In the genomic region with DNA sequence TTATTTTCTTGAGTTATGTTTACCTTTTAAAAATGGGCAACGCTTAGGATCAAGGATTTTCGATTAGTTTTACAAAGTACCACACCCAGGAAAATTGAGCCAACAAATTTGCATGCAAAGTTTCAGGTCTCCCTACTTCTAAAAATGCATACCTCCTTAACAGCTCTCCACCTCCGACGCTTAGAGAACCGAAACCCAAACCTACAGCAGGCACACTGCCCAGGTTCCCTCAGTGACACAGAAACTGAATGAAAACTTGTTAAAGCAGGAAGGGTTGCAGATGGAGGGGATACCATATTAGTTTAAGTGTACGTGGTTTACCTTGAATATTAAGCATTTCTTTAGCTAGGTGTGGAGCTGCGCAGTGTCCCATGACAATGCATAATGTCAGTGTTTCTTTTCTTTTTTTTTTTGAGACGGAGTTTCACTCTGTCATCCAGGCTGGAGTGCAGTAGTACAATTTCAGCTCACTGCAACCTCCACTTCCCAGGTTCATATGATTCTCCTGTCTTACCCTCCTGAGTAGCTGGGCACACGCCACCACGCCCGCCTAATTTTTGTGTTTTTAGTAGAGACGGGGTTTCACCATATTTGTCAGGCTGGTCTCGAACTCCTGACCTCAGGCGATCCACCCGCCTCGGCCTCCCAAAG, we compare ENCODE assay signal across 8 cellular contexts. TPM values are rescaled to one million over a fixed set of nuclear protein-coding genes. Genes with fewer than 3 reads are reported as not detected.
DNase-seq lines count a peak whose midpoint lies in the region; ATAC-seq, FAIRE-seq and TF ChIP-seq lines count a peak whose summit lies in the region.

No MANE protein-coding gene starts in this region.

- in situ Hi-C loops in K562 (cut with MboI) = loop anchor here (10.0 kb wide), 1 partner anchor 89 kb away; no protein-coding TSS in a partner anchor

- intact Hi-C loops in K562 (cut with micrococcal nuclease) = no loop called here
- intact Hi-C loops in right cardiac atrium (cut with DNase I) = loop anchor here in 1 of 4 donors (10.0 kb wide), 1 partner anchor 89 kb away; no protein-coding TSS in a partner anchor

- H3K4me1 ChIP-seq in K562 (replicated peaks in 1 of 2; ENCODE audit: control insufficient read depth in 2 of 2, insufficient read depth in 2 of 2, low read length in 2 of 2) (peaks cover 3 to 23% of the 10 kb centered on the region in 2 experiments; a peak in 3 of 5 replicates), right cardiac atrium (ENCODE audit: control insufficient read depth, insufficient read depth, low read length) (peaks cover 2% of the 10 kb centered on the region)

- POLR2A ChIA-PET in K562 (lab: Yijun Ruan, JAX) = interaction anchor here (1.8 kb wide), 1 partner anchor 12 kb away, joined by 4 read pairs; no protein-coding TSS in a partner anchor

- H3K9me1 ChIP-seq in K562 (ENCODE audit: control insufficient read depth, insufficient read depth, low read length) = no peaks in the 10 kb centered on the region

- peak overlapping the region in 1 of 2 experiments; percentile 27; a peak in 1 of 4 replicates for H3K9ac ChIP-seq in K562 (ENCODE audit: insufficient read depth in 1 of 2, low read depth in 2 of 2, low read length in 2 of 2)

- H3K27ac ChIP-seq in K562 (ENCODE audit: extremely low read depth, low read depth, low read length) (peak overlapping the region; percentile 2; the same call in 1 of the 3 replicates), right cardiac atrium (ENCODE audit: low read length) (no peak overlapping the region)

- DNase-seq in GM12864 (ENCODE audit: low read depth) = peak; percentile 98
- DNase-seq in K562 (ENCODE audit: extremely low read depth in 1 of 4, low spot score in 3 of 4) = no peak
- no peak for DNase-seq in ecto neural progenitor cell (ENCODE audit: low spot score)
- DNase-seq in DMS 273 treated with DMSO at 0.1 percent for 48 hours (lab: John Stamatoyannopoulos, UW) = no peak
- DNase-seq in right cardiac atrium = no peak
- no peak for DNase-seq in DMS53 treated with DMSO at 0.1 percent for 48 hours (lab: John Stamatoyannopoulos, UW; ENCODE audit: unreplicated experiment)

- H3K9me3 ChIP-seq in K562 (replicated peaks; ENCODE audit: control insufficient read depth, insufficient read depth, low read depth, low read length) (no peaks in the 10 kb centered on the region; the same call in 1 of the 2 replicates), right cardiac atrium (ENCODE audit: control insufficient read depth, low read length) (peaks cover 2% of the 10 kb centered on the region)

- peaks cover 36% of the 10 kb centered on the region for H3K79me2 ChIP-seq in K562 (ENCODE audit: control insufficient read depth, insufficient read depth, low read length)

- CTCF ChIA-PET in K562 (lab: Yijun Ruan, JAX; ENCODE audit: low intra/inter-chr PET ratio) = no interaction called here

- peak overlapping the region; percentile 89 for H2AFZ ChIP-seq in K562 (ENCODE audit: low read depth, low read length)

- TF ChIP-seq CTCF in GM12864 (IDR thresholded peaks at IDR 0.05; ENCODE audit: low read depth, low read length, missing control alignments) = no peak
- no peak for TF ChIP-seq CTCF in K562 (IDR thresholded peaks at IDR 0.05 in 2 of 3, conservative IDR thresholded peaks at IDR 0.05 in 1 of 3; ENCODE audit: insufficient read depth in 2 of 3, low read depth in 1 of 3, low read length in 3 of 3)

- BruUV-seq in K562 (replicated peaks; lab: Mats Ljungman, UMichigan) = no TSS peak

- H3K4me3 ChIP-seq in GM12864 (ENCODE audit: low read depth, low read length) (peak overlapping the region; percentile 14), K562 (no peak overlapping the region), right cardiac atrium (ENCODE audit: low read length) (no peak overlapping the region)

- no peaks in the 10 kb centered on the region for H3K27me3 ChIP-seq in K562 (ENCODE audit: control insufficient read depth in 2 of 2, insufficient read depth in 2 of 2, low read length in 2 of 2)
- H3K27me3 ChIP-seq in right cardiac atrium (ENCODE audit: control insufficient read depth, insufficient read depth) = no peaks in the 10 kb centered on the region

- ATAC-seq in GM21515 (IDR thresholded peaks at IDR 0.05; ENCODE audit: unreplicated experiment) (peak; percentile 74), HG03558 (IDR thresholded peaks at IDR 0.05; ENCODE audit: extremely low read depth, unreplicated experiment) (peak; percentile 76), K562 (no peak), right cardiac atrium (no peak)

- peaks cover 16% of the 10 kb centered on the region; the same call in 1 of the 2 replicates for H4K20me1 ChIP-seq in K562 (replicated peaks; ENCODE audit: control insufficient read depth, insufficient read depth, low read length)

- no peak for TF ChIP-seq POLR2A in K562 (conservative IDR thresholded peaks at IDR 0.05)

- H3K36me3 ChIP-seq in K562 (ENCODE audit: control insufficient read depth, insufficient read depth, low read length) = peaks cover 24% of the 10 kb centered on the region

- TF ChIP-seq RAD21 in K562 (CRISPR knock-in tag; conservative IDR thresholded peaks at IDR 0.05 in 1 of 2, IDR thresholded peaks at IDR 0.05 in 1 of 2) = no peak

- FAIRE-seq in K562 (lab: Jason Lieb, UNC) = no peak

- H3K4me2 ChIP-seq in K562 (ENCODE audit: insufficient read depth, low read length) = peak overlapping the region; percentile 63; the same call in 1 of the 2 replicates

- 66% methylated on average over 16 of the region's 16 CpGs for WGBS in K562 (ENCODE audit: insufficient coverage, low coverage, missing lambda C conversion rate)
- 88% methylated on average over 16 of the region's 16 CpGs for WGBS in right cardiac atrium

- no peak for TF ChIP-seq EP300 in K562 (IDR thresholded peaks at IDR 0.05; ENCODE audit: low read length)

TF ChIP-seq in K562, 482 proteins besides CTCF, POLR2A, EP300 and RAD21:
- TF ChIP-seq MAFG (tag; conservative IDR thresholded peaks at IDR 0.05) = 0 out of 2 replicates have a peak, but pooled peaks have one; percentile 15
- TF ChIP-seq, protein P1, sequence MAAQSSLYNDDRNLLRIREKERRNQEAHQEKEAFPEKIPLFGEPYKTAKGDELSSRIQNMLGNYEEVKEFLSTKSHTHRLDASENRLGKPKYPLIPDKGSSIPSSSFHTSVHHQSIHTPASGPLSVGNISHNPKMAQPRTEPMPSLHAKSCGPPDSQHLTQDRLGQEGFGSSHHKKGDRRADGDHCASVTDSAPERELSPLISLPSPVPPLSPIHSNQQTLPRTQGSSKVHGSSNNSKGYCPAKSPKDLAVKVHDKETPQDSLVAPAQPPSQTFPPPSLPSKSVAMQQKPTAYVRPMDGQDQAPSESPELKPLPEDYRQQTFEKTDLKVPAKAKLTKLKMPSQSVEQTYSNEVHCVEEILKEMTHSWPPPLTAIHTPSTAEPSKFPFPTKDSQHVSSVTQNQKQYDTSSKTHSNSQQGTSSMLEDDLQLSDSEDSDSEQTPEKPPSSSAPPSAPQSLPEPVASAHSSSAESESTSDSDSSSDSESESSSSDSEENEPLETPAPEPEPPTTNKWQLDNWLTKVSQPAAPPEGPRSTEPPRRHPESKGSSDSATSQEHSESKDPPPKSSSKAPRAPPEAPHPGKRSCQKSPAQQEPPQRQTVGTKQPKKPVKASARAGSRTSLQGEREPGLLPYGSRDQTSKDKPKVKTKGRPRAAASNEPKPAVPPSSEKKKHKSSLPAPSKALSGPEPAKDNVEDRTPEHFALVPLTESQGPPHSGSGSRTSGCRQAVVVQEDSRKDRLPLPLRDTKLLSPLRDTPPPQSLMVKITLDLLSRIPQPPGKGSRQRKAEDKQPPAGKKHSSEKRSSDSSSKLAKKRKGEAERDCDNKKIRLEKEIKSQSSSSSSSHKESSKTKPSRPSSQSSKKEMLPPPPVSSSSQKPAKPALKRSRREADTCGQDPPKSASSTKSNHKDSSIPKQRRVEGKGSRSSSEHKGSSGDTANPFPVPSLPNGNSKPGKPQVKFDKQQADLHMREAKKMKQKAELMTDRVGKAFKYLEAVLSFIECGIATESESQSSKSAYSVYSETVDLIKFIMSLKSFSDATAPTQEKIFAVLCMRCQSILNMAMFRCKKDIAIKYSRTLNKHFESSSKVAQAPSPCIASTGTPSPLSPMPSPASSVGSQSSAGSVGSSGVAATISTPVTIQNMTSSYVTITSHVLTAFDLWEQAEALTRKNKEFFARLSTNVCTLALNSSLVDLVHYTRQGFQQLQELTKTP (IDR thresholded peaks at IDR 0.05; ENCODE audit: low read depth in 1 of 2, partially characterized antibody in 2 of 2) = no peak
- TF ChIP-seq NFE2 (IDR thresholded peaks at IDR 0.05; ENCODE audit: low read depth) = peak; percentile 50
- TF ChIP-seq ZNF316 (IDR thresholded peaks at IDR 0.05) = peak; percentile 70

RNA-seq across cellular contexts. Expression of gene SUB1, which starts 1.6 kb away (rescaled TPM):
- 59.7 and 153 TPM in 2 replicates for total RNA-seq in K562 (2011; cell fraction: chromatin; rRNA removed; ENCODE audit: low replicate concordance)
- 54.2 and 54.7 TPM in 2 replicates for total RNA-seq in K562 (2011; cell fraction: nucleolus; rRNA removed)
- 105 and 163 TPM in 2 replicates for total RNA-seq in K562 (2011; cell fraction: nucleoplasm; rRNA removed)
- total RNA-seq in K562 (2014; rRNA removed) (259 and 336 TPM in 2 replicates), K562 (2014; rRNA removed; fragmentation: Illumina TruSeq; extraction: Trizol) (779 and 938 TPM in 2 replicates), K562 (2015; rRNA removed; fragmentation: Illumina TruSeq; extraction: Trizol) (625 and 700 TPM in 2 replicates), K562 (2021) (494 and 558 TPM in 2 replicates), right cardiac atrium (100 to 1,000 TPM; 209 to 237 (median 223) TPM)
- polyA plus RNA-seq in K562 (2011; rRNA removed) (239 and 479 TPM in 2 replicates), K562 (2014; fragmentation: Illumina TruSeq; extraction: Trizol) (378 and 453 TPM in 2 replicates), K562 (2014; fragmentation: Nextera tagmentation; extraction: Ambion mirVana) (100 to 1,000 TPM; 887 to 932 TPM), K562 (2014; rRNA removed) (738 and 1,031 TPM in 2 replicates), right cardiac atrium (201 TPM)
- 15.5 and 92.3 TPM in 2 replicates for polyA plus RNA-seq in K562 (2011; cell fraction: cytosol; rRNA removed)
- polyA plus RNA-seq in K562 (2011; cell fraction: nucleus; rRNA removed) = 40.2 and 58.6 TPM in 2 replicates
- 355 and 463 TPM in 2 replicates for polyA plus RNA-seq in K562 (2012)
- 108 and 128 TPM in 2 replicates for polyA minus RNA-seq in K562 (2011; rRNA and poly(A)+ RNA removed)
- polyA minus RNA-seq in K562 (2011; cell fraction: cytosol; rRNA and poly(A)+ RNA removed) = 25.9 and 60.5 TPM in 2 replicates
- 67.4 and 68.0 TPM in 2 replicates for polyA minus RNA-seq in K562 (2011; cell fraction: nucleus; rRNA and poly(A)+ RNA removed)

Comparison
In these comparisons a context has a peak if more than half of its experiments do, and no peak if none do; other contexts are left out.
1. ATAC-seq: peak in GM21515 (single experiment) and HG03558 (single experiment); none in K562 (single experiment) and right cardiac atrium (0 of 2).